Comparison of ENCODE assay signal across 8 cellular contexts in the genomic region with DNA sequence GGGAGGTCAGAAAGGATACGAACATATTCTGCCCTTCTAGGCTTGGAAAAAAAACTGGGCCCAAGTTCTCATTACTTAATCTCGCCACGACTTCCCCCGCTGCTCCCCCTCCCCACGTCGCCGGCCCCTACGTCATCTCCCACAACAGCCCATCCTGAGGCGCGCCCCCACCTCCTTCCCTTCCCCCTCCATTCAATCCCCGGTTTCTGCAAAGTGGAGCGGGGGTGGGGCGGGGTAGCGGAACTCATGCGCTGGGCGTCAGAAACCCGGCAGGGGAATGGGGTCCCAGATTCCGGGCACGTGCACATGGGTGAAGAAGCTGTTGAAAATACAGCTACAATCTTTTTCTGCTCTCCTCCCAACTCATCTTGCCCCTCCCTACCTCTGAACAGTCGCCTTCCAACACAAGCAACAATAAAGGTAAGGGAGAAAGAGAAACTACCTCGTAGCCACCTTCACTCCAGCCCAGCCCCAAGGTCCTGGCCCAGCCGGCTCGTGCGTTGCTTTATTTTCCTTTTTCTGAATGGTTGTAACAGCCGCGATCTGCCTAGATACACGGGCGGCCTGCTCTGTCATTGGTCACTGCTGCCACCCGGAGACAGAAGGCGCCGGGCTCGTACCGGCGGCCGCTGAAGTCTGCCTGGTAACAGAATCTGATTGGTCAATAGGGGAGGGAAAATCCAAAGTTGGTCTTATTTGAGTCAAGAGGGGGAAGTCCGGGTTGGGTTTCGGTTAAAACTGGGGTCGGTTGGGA. TPM values are rescaled to one million over a fixed set of nuclear protein-coding genes. Genes with fewer than 3 reads are reported as not detected.
A peak's percentile ranks its signal among the peaks of the same experiment; 100 is the strongest.
DNase-seq lines count a peak whose midpoint lies in the region; ATAC-seq, FAIRE-seq and TF ChIP-seq lines count a peak whose summit lies in the region.

A gene (minus strand): TSS at position 484 of the 754 bp plus-strand sequence. CDS start 932 bp downstream, outside the sequence.

- no peaks in the 10 kb centered on the region for H3F3A ChIP-seq in OCI-LY1 (ENCODE audit: insufficient read depth, low read length)

- H3K4me3 ChIP-seq in HUES64 (ENCODE audit: low read length) (peak within 1 kb of the TSS; percentile 80), OCI-LY1 (ENCODE audit: low read depth, low read length, poor library complexity, severe bottlenecking) (peak within 1 kb of the TSS; percentile 71), mesodermal cell (ENCODE audit: extremely low read depth, insufficient read depth, low read length, poor library complexity, severe bottlenecking) (peak within 1 kb of the TSS; percentile 58)

- H3K27ac ChIP-seq in HUES64 (ENCODE audit: low read depth, low read length) (peak within 1 kb of the TSS; percentile 99), OCI-LY1 (ENCODE audit: low read depth, low read length, poor library complexity, severe bottlenecking) (peak within 1 kb of the TSS; percentile 91), mesodermal cell (ENCODE audit: low read depth, low read length, severe bottlenecking) (peak within 1 kb of the TSS; percentile 100)

- peak within 1 kb of the TSS; percentile 72 for H3K4me2 ChIP-seq in OCI-LY1 (ENCODE audit: low read length)

- no peaks in the 10 kb centered on the region for H3K79me2 ChIP-seq in OCI-LY1 (ENCODE audit: insufficient read depth, low read length)

- H4K20me1 ChIP-seq in OCI-LY1 (ENCODE audit: insufficient read depth, low read length): no peaks in the 10 kb centered on the region

- intact Hi-C loops in Calu3 (cut with micrococcal nuclease; ENCODE audit: unreplicated experiment): no loop called here

- peak within 1 kb of the TSS; percentile 95 for H3K4me3 Mint-ChIP-seq in Calu3 (ENCODE audit: low read depth, unreplicated experiment)

- no peaks in the 10 kb centered on the region for H3K9me2 ChIP-seq in OCI-LY1 (ENCODE audit: low read depth, low read length)

- peak; percentile 92 for ATAC-seq in GM21447 (IDR thresholded peaks at IDR 0.05; ENCODE audit: unreplicated experiment)

- H3K27ac Mint-ChIP-seq in Calu3 (ENCODE audit: unreplicated experiment): peak within 1 kb of the TSS; percentile 95

- H3K36me3 ChIP-seq in HUES64 (ENCODE audit: insufficient read depth, low read length): peaks cover 38% of the 10 kb centered on the region
- H3K36me3 ChIP-seq in OCI-LY1 (ENCODE audit: insufficient read depth, low read length): peaks cover 42% of the 10 kb centered on the region
- H3K36me3 ChIP-seq in mesodermal cell (ENCODE audit: control insufficient read depth, insufficient read depth, low read length): peaks cover 33% of the 10 kb centered on the region

- H3K27me3 ChIP-seq in HUES64 (ENCODE audit: insufficient read depth, low read length): no peaks in the 10 kb centered on the region
- H3K27me3 ChIP-seq in OCI-LY1 (ENCODE audit: insufficient read depth, low read length): no peaks in the 10 kb centered on the region

- H3K4me1 ChIP-seq in HUES64 (ENCODE audit: insufficient read depth, low read length) (peaks cover 16% of the 10 kb centered on the region), OCI-LY1 (ENCODE audit: insufficient read depth, low read length, severe bottlenecking) (peaks cover 26% of the 10 kb centered on the region), mesodermal cell (ENCODE audit: control insufficient read depth, insufficient read depth, low read length, poor library complexity, severe bottlenecking) (no peaks in the 10 kb centered on the region)

- H3K9me3 Mint-ChIP-seq in Calu3 (ENCODE audit: low read depth, unreplicated experiment): peaks cover 4% of the 10 kb centered on the region

- peak; percentile 98 for FAIRE-seq in endometrium (lab: Jason Lieb, UNC)

- H3K36me3 Mint-ChIP-seq in Calu3 (ENCODE audit: insufficient read depth, unreplicated experiment): peaks cover 39% of the 10 kb centered on the region

- whole genome bisulfite sequencing in HUES64: under 1% methylated on average over 36 of the region's 38 CpGs
- WGBS in mesodermal cell (ENCODE audit: insufficient coverage in 2 of 2), 2 experiments: 0% methylated on average over 15 to 19 of the region's 38 CpGs

- H3K9ac ChIP-seq in HUES64 (ENCODE audit: low read depth, low read length): peak within 1 kb of the TSS; percentile 97
- H3K9ac ChIP-seq in OCI-LY1 (ENCODE audit: low read length): peak within 1 kb of the TSS; percentile 75

- H3K9me3 ChIP-seq in HUES64 (ENCODE audit: insufficient read depth, low read depth, low read length): peaks cover 10% of the 10 kb centered on the region
- H3K9me3 ChIP-seq in OCI-LY1 (ENCODE audit: low read length): peaks cover 3% of the 10 kb centered on the region; the same call in 1 of the 2 replicates
- H3K9me3 ChIP-seq in mesodermal cell (ENCODE audit: control insufficient read depth, low read length): peaks cover 7% of the 10 kb centered on the region

- TF ChIP-seq CTCF in Calu3 (IDR thresholded peaks at IDR 0.05; ENCODE audit: unreplicated experiment) (no peak), OCI-LY1 (IDR thresholded peaks at IDR 0.05; ENCODE audit: low read length) (no peak)

- TSS peak; percentile 90 for BruUV-seq in Calu3 (replicated peaks; lab: Mats Ljungman, UMichigan)

- CTCF ChIA-PET in Calu3 (lab: Charles Lee): interaction anchor here (0.7 kb wide), 1 partner anchor 655 kb away, joined by 5 read pairs; no protein-coding TSS in a partner anchor

- H2AFZ ChIP-seq in OCI-LY1 (ENCODE audit: low read length): peak within 1 kb of the TSS; percentile 17

- peaks cover 24% of the 10 kb centered on the region for H3K4me1 Mint-ChIP-seq in Calu3 (ENCODE audit: low read depth, unreplicated experiment)

- H3K27me3 Mint-ChIP-seq in Calu3 (ENCODE audit: unreplicated experiment): no peaks in the 10 kb centered on the region

- peak; percentile 97 for DNase-seq in Calu3
- DNase-seq in activated CD8-positive, alpha-beta memory T cell treated with anti-CD3 and anti-CD28 coated beads, Interleukin-2, amount 50 U/mL, for 4 hours: peak; percentile 89
- DNase-seq in stimulated activated CD8-positive, alpha-beta memory T cell treated with anti-CD3 and anti-CD28 coated beads, Interleukin-15, amount 100 ng/mL, for 4 hours (ENCODE audit: low read depth in 2 of 2): peak; percentile 85 to 90

RNA-seq across cellular contexts. Expression of the gene that starts here (rescaled TPM):
- 82.4 and 88.1 TPM in 2 replicates for total RNA-seq in Calu3 (2022)
- polyA plus RNA-seq in HUES64 (2013, experiment 1 of 2): 32.0 TPM
- polyA plus RNA-seq in HUES64 (2013, experiment 2 of 2): 37.3 TPM
- polyA plus RNA-seq in mesodermal cell (2013, experiment 1 of 2): 42.8 TPM
- 45.9 TPM for polyA plus RNA-seq in mesodermal cell (2013, experiment 2 of 2)

Comparison
In these comparisons a context has a peak if more than half of its experiments do, and no peak if none do; other contexts are left out.
1. Peak in every context shown above with its lines: DNase-seq, ATAC-seq, H3K4me3 ChIP-seq and H3K27ac ChIP-seq.